ENCODE assay signal across 30 cellular contexts in the genomic region with DNA sequence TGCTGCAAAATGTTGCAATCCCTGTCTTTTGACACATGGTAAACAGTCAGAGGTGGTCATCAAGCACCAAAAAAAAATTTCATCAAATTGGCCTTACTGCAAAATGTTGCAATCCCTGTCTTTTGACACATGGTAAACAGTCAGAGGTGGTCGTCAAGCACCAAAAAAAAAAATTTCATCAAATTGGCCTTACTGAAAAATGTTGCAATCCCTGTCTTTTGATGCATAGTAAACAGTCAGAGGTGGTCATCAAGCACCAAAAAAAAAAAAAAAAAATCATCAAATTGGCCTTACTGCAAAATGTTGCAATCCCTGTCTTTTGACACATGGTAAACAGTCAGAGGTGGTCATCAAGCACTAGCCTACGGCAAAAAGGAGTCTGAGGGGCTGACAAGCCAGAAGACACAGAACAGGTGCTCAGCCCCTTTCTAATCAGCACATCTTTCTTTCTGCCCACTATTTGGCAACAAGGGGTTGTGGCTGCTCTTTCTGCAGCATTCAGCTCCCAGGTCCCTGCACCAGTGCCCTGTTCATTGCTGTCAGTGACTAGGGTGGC.
"Had no signal": no experiment of that assay in that cellular context is flagged by ENCODE, and none has a peak within 500 bp of the region (broad histone marks: within the 10 kb centered on the region; RNA-seq: fewer than 3 reads in every experiment).

No MANE protein-coding gene starts in this region.

- H3K4me1 ChIP-seq: Peyer's patch, SJSA1 had no signal

- H3K27ac ChIP-seq: brain microvascular endothelial cell, Peyer's patch, RWPE1, SJSA1, VCaP had no signal

- ATAC-seq: activated naive CD4-positive, alpha-beta T cell treated with anti-CD3 and anti-CD28 coated beads, Interleukin-2, amount 50 U/mL, for 72 hours; activated naive CD8-positive, alpha-beta T cell treated with anti-CD3 and anti-CD28 coated beads, Interleukin-2, amount 50 U/mL, for 24 hours; K562; T-cell had no signal

- FAIRE-seq: K562 had no signal

- H3K9me3 ChIP-seq: Peyer's patch, SJSA1 had no signal

- H3K36me3 ChIP-seq: brain microvascular endothelial cell, Peyer's patch, SJSA1 had no signal

- H3K27me3 ChIP-seq: brain microvascular endothelial cell, Peyer's patch had no signal

- H3K4me3 ChIP-seq: K562, Peyer's patch, SJSA1 had no signal

- DNase-seq: activated CD4-positive, alpha-beta memory T cell treated with anti-CD3 and anti-CD28 coated beads for 36 hours; activated CD4-positive, alpha-beta T cell treated with anti-CD3 and anti-CD28 coated beads, Interleukin-2, amount 10 ng/mL, durations not matched to agents 7 days and 5 days; activated CD4-positive, CD25-positive, alpha-beta regulatory T cell; activated CD8-positive, alpha-beta memory T cell treated with anti-CD3 and anti-CD28 coated beads for 24 hours; activated effector memory CD4-positive, alpha-beta T cell treated with anti-CD3 and anti-CD28 coated beads, Interleukin-2, amount 50 U/mL, for 16 hours; activated naive CD4-positive, alpha-beta T cell treated with Interleukin-2 at 50 U/mL for 16 hours; activated naive CD8-positive, alpha-beta T cell treated with anti-CD3 and anti-CD28 coated beads, Interleukin-2, amount 50 U/mL, for 24 hours; activated T-cell treated with anti-CD3 and anti-CD28 coated beads, Interleukin-2, amount 50 U/mL, for 4 hours; brain microvascular endothelial cell; cerebellar nuclear complex; Kasumi-1; NCI-H1092; NCI-H1417; NCI-H1930; NCI-H2107; NCI-H345; NCI-H510A; NCI-H526 treated with DMSO at 0.1 percent for 48 hours; NK-92 treated with Interleukin-12 subunit alpha and Interleukin-12 subunit beta, amount 100 ng/mL, for 24 hours; OCI-M1; Peyer's patch; Right ventricle myocardium superior; T-cell; T-helper 2 cell; T1000 had no signal
